In genomic region chr5:142922223-142922952, GRCh38 we compare ENCODE assay signal across 8 cellular contexts.
DNase-seq lines count a peak whose midpoint lies in the region; ATAC-seq and TF ChIP-seq lines count a peak whose summit lies in the region.

No MANE protein-coding gene starts in this region.

- TF ChIP-seq POLR2A in lower leg skin (IDR thresholded peaks at IDR 0.05): no peak

- TF ChIP-seq CTCF in brain microvascular endothelial cell (IDR thresholded peaks at IDR 0.05; ENCODE audit: low read depth, low read length, missing control alignments) (peak; percentile 25), lower leg skin (IDR thresholded peaks at IDR 0.05) (no peak)

- no peaks in the 10 kb centered on the region for H3K27me3 ChIP-seq in brain microvascular endothelial cell (replicated peaks)

- H3K27ac ChIP-seq in brain microvascular endothelial cell: no peak overlapping the region

- no peaks in the 10 kb centered on the region for H3K36me3 ChIP-seq in brain microvascular endothelial cell (replicated peaks)

- intact Hi-C loops in lower leg skin (cut with DNase I; ENCODE audit: low total_unique reads): loop anchor here (10.0 kb wide), 1 partner anchor 902 kb away; no protein-coding TSS in a partner anchor

- WGBS in lower leg skin, 2 donors: 64 to 85% methylated on average over 1 of the region's 1 CpG

- H3K4me3 ChIP-seq in brain microvascular endothelial cell (ENCODE audit: low read depth, low read length) (no peak overlapping the region), lower leg skin (ENCODE audit: low read depth, poor library complexity, severe bottlenecking) (no peak overlapping the region)

- ATAC-seq in HG02623 (IDR thresholded peaks at IDR 0.05; ENCODE audit: unreplicated experiment) (peak; percentile 60), left lobe of liver (peak; percentile 71), GM18519 (IDR thresholded peaks at IDR 0.05; ENCODE audit: low FRiP score, unreplicated experiment) (no peak)

- in situ Hi-C loops in brain microvascular endothelial cell (cut with HindIII; ENCODE audit: low pct_ligation_motif_present, low sequenced_read_pairs): no loop called here

- DNase-seq in SKM-1 treated with dmso at 0.1 percent for 144 hours (lab: John Stamatoyannopoulos, UW; ENCODE audit: unreplicated experiment) (peak; percentile 18), SKM-1 (lab: John Stamatoyannopoulos, UW; ENCODE audit: unreplicated experiment) (no peak), NCI-H2171 (lab: John Stamatoyannopoulos, UW) (peak; percentile 6), brain microvascular endothelial cell (no peak), left lobe of liver (ENCODE audit: low spot score) (no peak), lower leg skin (ENCODE audit: low spot score in 2 of 2) (no peak)

Comparison
In these comparisons a context has a peak if more than half of its experiments do, and no peak if none do; other contexts are left out.
1. DNase-seq: peak in SKM-1 treated with dmso at 0.1 percent for 144 hours (single experiment) and NCI-H2171 (single experiment); none in SKM-1 (single experiment), brain microvascular endothelial cell (single experiment), left lobe of liver (single experiment) and lower leg skin (0 of 2).